Comparison of ENCODE assay signal across 19 cellular contexts in the genomic region with DNA sequence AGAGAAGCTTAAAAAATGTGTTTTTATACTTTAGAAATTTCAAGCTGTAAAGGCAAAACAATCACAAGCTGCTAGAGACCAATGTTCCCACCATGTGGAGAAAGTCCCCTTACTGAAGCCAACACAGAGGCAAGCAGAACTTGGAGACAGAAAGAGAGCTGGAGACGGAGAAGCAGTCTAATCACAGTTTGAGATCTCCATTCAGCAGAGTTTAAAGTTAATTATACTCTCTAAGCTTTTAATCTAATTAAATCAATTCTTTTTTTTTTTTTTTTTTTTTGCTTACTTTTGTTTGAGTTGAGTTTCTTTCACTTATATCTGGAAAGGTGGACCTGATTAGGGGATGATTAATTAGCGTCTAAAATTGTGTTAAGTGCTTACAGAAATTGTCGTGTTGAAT.
"Had no signal": no experiment of that assay in that cellular context is flagged by ENCODE, and none has a peak within 500 bp of the region (broad histone marks: within the 10 kb centered on the region; RNA-seq: fewer than 3 reads in every experiment).

No MANE protein-coding gene starts in this region.

- H3K4me1 ChIP-seq: esophagus muscularis mucosa, gastrocnemius medialis, heart right ventricle, left lung, lower lobe of right lung had no signal

- H3K27me3 ChIP-seq: dorsolateral prefrontal cortex, esophagus muscularis mucosa, gastrocnemius medialis, heart right ventricle, left lung had no signal

- H3K36me3 ChIP-seq: esophagus muscularis mucosa, gastrocnemius medialis, heart right ventricle, left lung, lower lobe of right lung had no signal

- H3K4me3 ChIP-seq: coronary artery, dorsolateral prefrontal cortex, esophagus muscularis mucosa, gastrocnemius medialis, heart right ventricle, left lung, lower lobe of right lung, mucosa of descending colon had no signal

- H3K9me3 ChIP-seq: esophagus muscularis mucosa, gastrocnemius medialis, left lung, lower lobe of right lung, mucosa of descending colon had no signal

- DNase-seq: dermis blood vessel endothelial cell; dorsolateral prefrontal cortex; effector CD4-positive, alpha-beta T cell; effector memory CD4-positive, alpha-beta T cell; foreskin melanocyte; gastrocnemius medialis; glutamatergic neuron; head of caudate nucleus; heart right ventricle; hippocampal formation; left cardiac atrium; left lung; left ventricle myocardium superior; lower lobe of right lung; mesenchymal stem cell; mucosa of descending colon; naive B cell had no signal
